ENCODE assay signal across 21 cellular contexts in genomic region chr13:79681069-79681468, GRCh38.
"Had no signal": no experiment of that assay in that cellular context is flagged by ENCODE, and none has a peak within 500 bp of the region (broad histone marks: within the 10 kb centered on the region; RNA-seq: fewer than 3 reads in every experiment).

No MANE protein-coding gene starts in this region.

- H3K9me3 Mint-ChIP-seq: activated CD4-positive, alpha-beta T cell treated with anti-CD3 and anti-CD28 coated beads, Interleukin-2, amount 10 ng/mL, durations not matched to agents 7 days and 5 days; natural killer cell had no signal

- H3K27ac Mint-ChIP-seq: activated CD4-positive, alpha-beta T cell treated with anti-CD3 and anti-CD28 coated beads, Interleukin-2, amount 10 ng/mL, durations not matched to agents 7 days and 5 days; effector memory CD8-positive, alpha-beta T cell; natural killer cell; stimulated activated naive CD8-positive, alpha-beta T cell treated with anti-CD3 and anti-CD28 coated beads, Interleukin-15, amount 100 ng/mL, for 72 hours had no signal

- H3K27ac ChIP-seq: ascending aorta, ovary, psoas muscle, right lobe of liver, suprapubic skin, transverse colon had no signal

- H3K27me3 Mint-ChIP-seq: stimulated activated naive CD8-positive, alpha-beta T cell treated with anti-CD3 and anti-CD28 coated beads, Interleukin-15, amount 100 ng/mL, for 72 hours had no signal

- H3K27me3 ChIP-seq: ascending aorta, ovary, right lobe of liver, suprapubic skin, transverse colon had no signal

- H3K4me3 ChIP-seq: ascending aorta, ovary, psoas muscle, right lobe of liver, suprapubic skin, transverse colon had no signal

- H3K9me3 ChIP-seq: ascending aorta, ovary, psoas muscle, right lobe of liver, suprapubic skin, transverse colon had no signal

- H3K4me1 ChIP-seq: ascending aorta, psoas muscle, right lobe of liver, suprapubic skin, transverse colon had no signal

- FAIRE-seq: small intestine had no signal

- H3K4me3 Mint-ChIP-seq: activated CD4-positive, alpha-beta T cell treated with anti-CD3 and anti-CD28 coated beads, Interleukin-2, amount 10 ng/mL, durations not matched to agents 7 days and 5 days; effector memory CD8-positive, alpha-beta T cell; natural killer cell; stimulated activated naive CD8-positive, alpha-beta T cell treated with anti-CD3 and anti-CD28 coated beads, Interleukin-15, amount 100 ng/mL, for 72 hours had no signal

- ATAC-seq: activated CD4-positive, CD25-positive, alpha-beta regulatory T cell treated with anti-CD3 and anti-CD28 coated beads, Interleukin-2, amount 50 U/mL, for 24 hours; effector memory CD8-positive, alpha-beta T cell; natural killer cell; psoas muscle; right lobe of liver; stimulated activated naive CD8-positive, alpha-beta T cell treated with anti-CD3 and anti-CD28 coated beads, Interleukin-15, amount 100 ng/mL, for 72 hours had no signal

- H3K4me1 Mint-ChIP-seq: activated CD4-positive, alpha-beta T cell treated with anti-CD3 and anti-CD28 coated beads, Interleukin-2, amount 10 ng/mL, durations not matched to agents 7 days and 5 days; natural killer cell; stimulated activated naive CD8-positive, alpha-beta T cell treated with anti-CD3 and anti-CD28 coated beads, Interleukin-15, amount 100 ng/mL, for 72 hours had no signal

- H3K36me3 Mint-ChIP-seq: natural killer cell had no signal

- H3K36me3 ChIP-seq: ascending aorta, ovary, right lobe of liver, suprapubic skin, transverse colon had no signal

- DNase-seq: activated CD4-positive, alpha-beta T cell treated with anti-CD3 and anti-CD28 coated beads, Interleukin-2, amount 10 ng/mL, durations not matched to agents 7 days and 5 days; activated CD8-positive, alpha-beta memory T cell treated with anti-CD3 and anti-CD28 coated beads, Interleukin-2, amount 50 U/mL, for 4 hours; activated effector memory CD4-positive, alpha-beta T cell treated with Interleukin-2 at 50 U/mL for 16 hours; activated naive CD4-positive, alpha-beta T cell treated with anti-CD3 and anti-CD28 coated beads, Interleukin-2, amount 50 U/mL, for 16 hours; activated T-cell treated with anti-CD3 and anti-CD28 coated beads, Interleukin-2, amount 50 U/mL, for 48 hours; effector memory CD8-positive, alpha-beta T cell; foreskin melanocyte; hypothalamus; natural killer cell; ovary; psoas muscle; right lobe of liver; small intestine; stimulated activated CD4-positive, alpha-beta T cell treated with anti-CD3 and anti-CD28 coated beads, Interleukin-15, amount 100 ng/mL, for 24 hours; stimulated activated CD4-positive, alpha-beta T cell treated with anti-CD3 and anti-CD28 coated beads, Interleukin-2, amount 100 ng/mL, for 48 hours; stimulated activated naive CD8-positive, alpha-beta T cell treated with anti-CD3 and anti-CD28 coated beads, Interleukin-15, amount 100 ng/mL, for 72 hours; T1000; transverse colon had no signal
